In genomic region chr1:157137051-157137772, GRCh38 we compare ENCODE assay signal across 8 cellular contexts. TPM values are rescaled to one million over a fixed set of nuclear protein-coding genes. Genes with fewer than 3 reads are reported as not detected.
DNase-seq lines count a peak whose midpoint lies in the region; TF ChIP-seq lines count a peak whose summit lies in the region.

No MANE protein-coding gene starts in this region.

- H3K27ac ChIP-seq in CD4-positive, alpha-beta memory T cell (ENCODE audit: low read depth, low read length), result peak overlapping the region; percentile 92

- peaks cover 18% of the 10 kb centered on the region for H3K36me3 ChIP-seq in CD4-positive, alpha-beta memory T cell (ENCODE audit: insufficient read depth, low read length)
- H3K36me3 ChIP-seq in adipocyte (ENCODE audit: control insufficient read depth, insufficient read depth, low read length, severe bottlenecking), result peaks cover 40% of the 10 kb centered on the region

- no peaks in the 10 kb centered on the region for H3K27me3 Mint-ChIP-seq in CD4-positive, alpha-beta memory T cell

- peaks cover 23 to 49% of the 10 kb centered on the region in 2 donors for H3K36me3 Mint-ChIP-seq in CD4-positive, alpha-beta memory T cell

- TF ChIP-seq CTCF in LNCaP clone FGC (IDR thresholded peaks at IDR 0.05; ENCODE audit: control insufficient read depth, extremely low read depth, insufficient read depth), result no peak

- H3K9me3 Mint-ChIP-seq in CD4-positive, alpha-beta memory T cell, result no peaks in the 10 kb centered on the region

- DNase-seq in CD4-positive, alpha-beta memory T cell, result peak in 2 of 5 donors; percentile 19
- DNase-seq in LNCaP clone FGC (ENCODE audit: low read depth) (no peak), adipocyte (ENCODE audit: low read depth) (peak; percentile 53), NCI-H2196 treated with DMSO at 0.1 percent for 48 hours (lab: John Stamatoyannopoulos, UW; ENCODE audit: unreplicated experiment) (no peak), NCI-H2107 (lab: John Stamatoyannopoulos, UW) (no peak), midbrain (lab: John Stamatoyannopoulos, UW) (no peak)
- DNase-seq in stimulated activated CD8-positive, alpha-beta memory T cell treated with anti-CD3 and anti-CD28 coated beads, Interleukin-4, amount 100 ng/mL, for 48 hours, result peak; percentile 24

- peaks cover 60% of the 10 kb centered on the region for H3K4me1 ChIP-seq in CD4-positive, alpha-beta memory T cell (ENCODE audit: insufficient read depth, low read length)
- H3K4me1 ChIP-seq in adipocyte (ENCODE audit: control insufficient read depth, insufficient read depth, low read length), result peaks cover 33% of the 10 kb centered on the region

- POLR2A ChIA-PET in CD4-positive, alpha-beta memory T cell (lab: Charles Lee; ENCODE audit: partially characterized antibody), result interaction anchor here (1.1 kb wide), 1 partner anchor 48 kb away, joined by 4 read pairs; no protein-coding TSS in a partner anchor

- H3K9me3 ChIP-seq in CD4-positive, alpha-beta memory T cell (ENCODE audit: control insufficient read depth in 1 of 2, low read length in 2 of 2), result no peaks in the 10 kb centered on the region
- H3K9me3 ChIP-seq in adipocyte (ENCODE audit: control insufficient read depth, low read length), result no peaks in the 10 kb centered on the region
- H3K9me3 ChIP-seq in iPS-18c (ENCODE audit: control insufficient read depth, insufficient read depth, low read length), result no peaks in the 10 kb centered on the region

- intact Hi-C loops in CD4-positive, alpha-beta memory T cell (cut with micrococcal nuclease), result loop anchor here (5.0 kb wide), 1 partner anchor 245 kb away; the partner anchor contains the start of gene PEAR1

- H3K4me1 Mint-ChIP-seq in CD4-positive, alpha-beta memory T cell, result peaks cover 56 to 71% (median 64%) of the 10 kb centered on the region in 4 donors

- H3K27me3 ChIP-seq in CD4-positive, alpha-beta memory T cell (ENCODE audit: insufficient read depth, low read length), result no peaks in the 10 kb centered on the region
- H3K27me3 ChIP-seq in adipocyte (replicated peaks; ENCODE audit: control insufficient read depth, insufficient read depth, low read length), result no peaks in the 10 kb centered on the region

- peak overlapping the region; percentile 93 for H3K9ac ChIP-seq in adipocyte (ENCODE audit: low read length)

- H3K27ac Mint-ChIP-seq in CD4-positive, alpha-beta memory T cell, result peak overlapping the region; percentile 89 to 98 (median 96)

- CTCF ChIA-PET in CD4-positive, alpha-beta memory T cell (lab: Charles Lee; ENCODE audit: partially characterized antibody), result interaction anchor here (1.8 to 3.7 kb wide), 3 partner anchors 19 to 50 kb away, joined by 6 to 14 read pairs (median 11); no protein-coding TSS in a partner anchor

- peak overlapping the region; percentile 67 to 85 for H3K4me3 ChIP-seq in CD4-positive, alpha-beta memory T cell (ENCODE audit: low read length in 2 of 2)
- H3K4me3 ChIP-seq in LNCaP clone FGC (ENCODE audit: low read depth, low read length) (peak overlapping the region; percentile 94), adipocyte (ENCODE audit: low read length) (peak overlapping the region; percentile 93), iPS-18c (ENCODE audit: insufficient read depth, low read depth, low read length) (peak overlapping the region; percentile 98)

- peak overlapping the region; percentile 94 to 98 (median 96) for H3K4me3 Mint-ChIP-seq in CD4-positive, alpha-beta memory T cell

RNA-seq across cellular contexts. Expression of gene ETV3, which starts 1.0 kb away (rescaled TPM):
- 10 to 100 TPM; 30.5 to 31.8 TPM for total RNA-seq in CD4-positive, alpha-beta memory T cell
- polyA plus RNA-seq in CD4-positive, alpha-beta memory T cell, result 10 to 100 TPM in 1 of 2 donors, 1 to 10 TPM in 1; 7.3 to 11.2 TPM

RNA-seq across cellular contexts. Expression of gene ETV3L, which starts 37.6 kb away (rescaled TPM):
- not detected for total RNA-seq in CD4-positive, alpha-beta memory T cell
- not detected for polyA plus RNA-seq in CD4-positive, alpha-beta memory T cell

Comparison
In these comparisons a context has a peak if more than half of its experiments do, and no peak if none do; other contexts are left out.
1. DNase-seq: peak in adipocyte (single experiment) and stimulated activated CD8-positive, alpha-beta memory T cell treated with anti-CD3 and anti-CD28 coated beads, Interleukin-4, amount 100 ng/mL, for 48 hours (single experiment); none in LNCaP clone FGC (single experiment), NCI-H2196 treated with DMSO at 0.1 percent for 48 hours (single experiment), NCI-H2107 (single experiment) and midbrain (single experiment).
2. Peak in every context shown above with its lines, with median percentiles within 50 percentile points of each other: H3K4me3 ChIP-seq.